12 cellular contexts compared by ENCODE assay signal in the genomic region with DNA sequence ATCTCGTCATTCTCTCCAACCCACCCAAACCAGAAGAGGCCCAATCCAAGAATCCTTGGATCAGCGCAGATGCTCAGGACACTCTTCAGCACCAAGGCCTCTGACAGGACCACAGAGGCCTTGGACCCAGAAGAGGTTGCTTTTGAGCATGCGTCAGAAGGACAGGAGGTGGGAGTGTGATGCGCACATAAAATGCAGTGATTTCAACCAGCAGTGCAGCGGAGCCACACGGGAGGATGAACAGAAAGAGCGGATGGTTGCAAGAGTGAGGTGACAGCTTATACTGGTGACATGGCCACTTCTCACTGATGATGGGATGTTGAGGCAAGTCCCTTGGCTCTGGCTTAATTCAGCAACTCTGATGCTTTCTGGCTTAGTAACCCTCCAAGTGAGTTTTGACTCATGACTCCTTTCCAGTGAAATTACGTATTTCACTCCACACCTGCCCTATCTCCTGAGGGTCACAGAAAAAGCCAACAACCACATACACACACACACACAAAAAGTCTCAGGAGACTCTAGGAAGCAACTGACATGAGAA. TPM values are rescaled to one million over a fixed set of nuclear protein-coding genes. Genes with fewer than 3 reads are reported as not detected.
A peak's percentile ranks its signal among the peaks of the same experiment; 100 is the strongest.
DNase-seq lines count a peak whose midpoint lies in the region; ATAC-seq and TF ChIP-seq lines count a peak whose summit lies in the region.
"Had no signal": no experiment of that assay in that cellular context is flagged by ENCODE, and none has a peak within 500 bp of the region (broad histone marks: within the 10 kb centered on the region; RNA-seq: fewer than 3 reads in every experiment).

No MANE protein-coding gene starts in this region.

- peaks cover 19% of the 10 kb centered on the region for H3K4me1 Mint-ChIP-seq in progenitor cell of endocrine pancreas (ENCODE audit: low read depth)

- H3K4me1 ChIP-seq in heart right ventricle: peaks cover 39 to 96% (median 87%) of the 10 kb centered on the region in 9 donors
- peaks cover 0 to 25% (median 14%) of the 10 kb centered on the region in 3 donors for H3K4me1 ChIP-seq in gastroesophageal sphincter
- peaks cover 45% of the 10 kb centered on the region for H3K4me1 ChIP-seq in vagina
- peaks cover 19% of the 10 kb centered on the region for H3K4me1 ChIP-seq in BE2C
- H3K4me1 ChIP-seq: SJSA1 had no signal

- no peak for TF ChIP-seq POLR2A in gastroesophageal sphincter (IDR thresholded peaks at IDR 0.05)
- no peak for TF ChIP-seq POLR2A in vagina (IDR thresholded peaks at IDR 0.05)

- TF ChIP-seq EP300 in gastroesophageal sphincter (IDR thresholded peaks at IDR 0.05): no peak

- H3K27me3 Mint-ChIP-seq in progenitor cell of endocrine pancreas: no peaks in the 10 kb centered on the region

- no peak for TF ChIP-seq CTCF in heart right ventricle (IDR thresholded peaks at IDR 0.05)
- TF ChIP-seq CTCF in gastroesophageal sphincter (IDR thresholded peaks at IDR 0.05): no peak
- TF ChIP-seq CTCF in progenitor cell of endocrine pancreas (IDR thresholded peaks at IDR 0.05; ENCODE audit: unreplicated experiment): no peak
- no peak for TF ChIP-seq CTCF in vagina (IDR thresholded peaks at IDR 0.05)
- no peak for TF ChIP-seq CTCF in BE2C (IDR thresholded peaks at IDR 0.05; ENCODE audit: low read depth, low read length)

- peak overlapping the region; percentile 17 for H3K27ac Mint-ChIP-seq in progenitor cell of endocrine pancreas

- intact Hi-C loops in heart right ventricle (cut with DNase I): loop anchor here in 4 of 10 donors (5.0 to 10.0 kb wide), 4 partner anchors 60 to 122 kb away; a partner anchor contains a TSS
- intact Hi-C loops in Right ventricle myocardium inferior (cut with DNase I): no loop called here
- intact Hi-C loops in vagina (cut with DNase I): no loop called here

- H3K36me3 ChIP-seq in heart right ventricle (peaks cover 0 to 39% (median 4%) of the 10 kb centered on the region in 9 donors), gastroesophageal sphincter (peaks cover 0 to 42% of the 10 kb centered on the region in 2 donors), vagina (peaks cover 0 to 10% of the 10 kb centered on the region in 2 donors), BE2C (peaks cover 12% of the 10 kb centered on the region)

- H3K4me3 Mint-ChIP-seq in progenitor cell of endocrine pancreas (ENCODE audit: low read depth): no peak overlapping the region

- no peaks in the 10 kb centered on the region for H3K9me3 ChIP-seq in heart right ventricle
- no peaks in the 10 kb centered on the region for H3K9me3 ChIP-seq in gastroesophageal sphincter
- no peaks in the 10 kb centered on the region for H3K9me3 ChIP-seq in vagina
- H3K9me3 ChIP-seq in BE2C: no peaks in the 10 kb centered on the region
- H3K9me3 ChIP-seq: mucosa of descending colon, SJSA1 had no signal

- H3K36me3 Mint-ChIP-seq in progenitor cell of endocrine pancreas (ENCODE audit: insufficient read depth): peaks cover 8% of the 10 kb centered on the region

- H3K4me3 ChIP-seq in heart right ventricle (no peak overlapping the region), gastroesophageal sphincter (no peak overlapping the region), vagina (no peak overlapping the region), BE2C (ENCODE audit: low read depth, low read length) (no peak overlapping the region)
- H3K4me3 ChIP-seq: mucosa of descending colon, SJSA1 had no signal

- H3K9me3 Mint-ChIP-seq in progenitor cell of endocrine pancreas (ENCODE audit: low read depth): no peaks in the 10 kb centered on the region

- no peak for DNase-seq in heart right ventricle
- no peak for DNase-seq in Right ventricle myocardium inferior (ENCODE audit: missing footprints)
- DNase-seq in progenitor cell of endocrine pancreas (ENCODE audit: low spot score, unreplicated experiment): no peak
- no peak for DNase-seq in vagina (ENCODE audit: extremely low spot score in 2 of 2)
- no peak for DNase-seq in BE2C
- DNase-seq: effector CD4-positive, alpha-beta T cell; mucosa of descending colon; stimulated activated naive CD4-positive, alpha-beta T cell treated with Interleukin-2 at 50 U/mL for 16 hours had no signal

- ATAC-seq in heart right ventricle (peak in 1 of 8 donors; percentile 2), Right ventricle myocardium inferior (no peak), gastroesophageal sphincter (no peak), HG03460 (IDR thresholded peaks at IDR 0.05; ENCODE audit: unreplicated experiment) (no peak), HG03354 (IDR thresholded peaks at IDR 0.05; ENCODE audit: poor library complexity, severe bottlenecking, unreplicated experiment) (no peak)

- no peaks in the 10 kb centered on the region for H3K27me3 ChIP-seq in heart right ventricle
- no peaks in the 10 kb centered on the region for H3K27me3 ChIP-seq in gastroesophageal sphincter
- no peaks in the 10 kb centered on the region for H3K27me3 ChIP-seq in vagina
- H3K27me3 ChIP-seq in BE2C: no peaks in the 10 kb centered on the region
- H3K27me3 ChIP-seq: SJSA1 had no signal

- WGBS in heart right ventricle, 2 donors: 77 to 79% methylated on average over 8 of the region's 8 CpGs
- WGBS in gastroesophageal sphincter (ENCODE audit: low coverage in 1 of 2), 2 donors: 98% methylated on average over 6 to 8 of the region's 8 CpGs

- H3K27ac ChIP-seq in heart right ventricle (peak overlapping the region; percentile 86 to 96 (median 92)), gastroesophageal sphincter (peak overlapping the region in 3 of 4 donors; percentile 25 to 76 (median 61)), vagina (peak overlapping the region; percentile 56)
- H3K27ac ChIP-seq: SJSA1 had no signal

RNA-seq across cellular contexts. Expression of a gene that starts 25.2 kb away (rescaled TPM):
- total RNA-seq in heart right ventricle (10 to 100 TPM in 3 of 10 donors, 1 to 10 TPM in 7; 5.0 to 16.6 (median 7.6) TPM), Right ventricle myocardium inferior (7.1 TPM), gastroesophageal sphincter (10 to 100 TPM in 3 of 4 donors, 1 to 10 TPM in 1; 8.4 to 12.8 (median 12.1) TPM), progenitor cell of endocrine pancreas (39.4 and 43.1 TPM in 2 replicates), vagina (31.4 TPM)
- polyA plus RNA-seq in heart right ventricle: 1 to 10 TPM; 2.2 to 2.9 TPM
- 8.9 TPM for polyA plus RNA-seq in BE2C (2012; ENCODE audit: insufficient read depth, insufficient read length, low read depth)
